28 cellular contexts compared by ENCODE assay signal in the genomic region with DNA sequence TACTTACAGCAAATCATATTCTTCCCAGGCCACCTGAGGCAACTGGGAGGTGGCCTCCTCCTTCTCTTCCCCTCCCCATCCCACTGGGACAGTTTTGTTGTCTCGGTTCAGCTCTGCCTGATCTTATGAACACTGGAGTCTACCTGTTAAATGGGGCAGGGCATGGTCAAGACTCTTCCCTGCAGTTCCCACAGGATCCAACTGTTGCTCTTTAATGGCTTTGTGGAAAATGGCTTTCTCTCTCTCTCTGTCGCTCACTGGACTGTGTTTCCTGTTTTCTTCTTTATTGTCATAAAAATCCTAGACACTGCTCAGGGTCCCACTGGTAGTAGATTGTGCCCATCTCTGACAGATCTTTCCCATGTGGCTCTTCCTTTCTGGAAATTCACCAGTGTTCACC. TPM values are rescaled to one million over a fixed set of nuclear protein-coding genes. Genes with fewer than 3 reads are reported as not detected.
"Had no signal": no experiment of that assay in that cellular context is flagged by ENCODE, and none has a peak within 500 bp of the region (broad histone marks: within the 10 kb centered on the region; RNA-seq: fewer than 3 reads in every experiment).

No MANE protein-coding gene starts in this region.

- H3K4me1 Mint-ChIP-seq: activated CD4-positive, alpha-beta memory T cell treated with anti-CD3 and anti-CD28 coated beads, Interleukin-2, amount 10 ng/mL, durations not matched to agents 7 days and 5 days; activated CD4-positive, alpha-beta T cell treated with anti-CD3 and anti-CD28 coated beads, Interleukin-2, amount 10 ng/mL, durations not matched to agents 7 days and 5 days; activated naive CD8-positive, alpha-beta T cell treated with anti-CD3 and anti-CD28 coated beads, Interleukin-2, amount 10 ng/mL, durations not matched to agents 7 days and 5 days had no signal

- H3K27me3 ChIP-seq: adrenal gland, body of pancreas, Peyer's patch, SJSA1 had no signal

- H3K27ac Mint-ChIP-seq: activated B cell treated with CpG ODN at 0.5 μM for 24 hours; activated CD4-positive, alpha-beta memory T cell treated with anti-CD3 and anti-CD28 coated beads, Interleukin-2, amount 10 ng/mL, durations not matched to agents 7 days and 5 days; activated CD4-positive, alpha-beta T cell treated with anti-CD3 and anti-CD28 coated beads, Interleukin-2, amount 10 ng/mL, durations not matched to agents 7 days and 5 days; activated naive CD8-positive, alpha-beta T cell treated with anti-CD3 and anti-CD28 coated beads, Interleukin-2, amount 10 ng/mL, durations not matched to agents 7 days and 5 days had no signal

- DNase-seq: activated B cell treated with CpG ODN at 0.5 μM for 24 hours; activated CD4-positive, alpha-beta memory T cell treated with anti-CD3 and anti-CD28 coated beads, Interleukin-2, amount 10 ng/mL, durations not matched to agents 7 days and 5 days; activated CD4-positive, alpha-beta T cell treated with anti-CD3 and anti-CD28 coated beads for 1 hour; activated CD4-positive, alpha-beta T cell treated with anti-CD3 and anti-CD28 coated beads, Interleukin-2, amount 10 ng/mL, durations not matched to agents 7 days and 5 days; activated naive CD4-positive, alpha-beta T cell treated with anti-CD3 and anti-CD28 coated beads, Interleukin-2, amount 50 U/mL, for 16 hours; activated naive CD8-positive, alpha-beta T cell treated with anti-CD3 and anti-CD28 coated beads, Interleukin-2, amount 10 ng/mL, durations not matched to agents 7 days and 5 days; activated T-cell treated with anti-CD3 and anti-CD28 coated beads for 4 hours; activated T-cell treated with anti-CD3 and anti-CD28 coated beads, Interleukin-2, amount 50 U/mL, for 48 hours; adrenal gland; aorta; body of pancreas; central memory CD4-positive, alpha-beta T cell; Karpas-422; MM.1S; NCI-H1105 treated with DMSO at 0.1 percent for 48 hours; NCI-H1436 treated with DMSO at 0.1 percent for 48 hours; NCI-H187; NCI-H2081; NCI-H510A treated with DMSO at 0.1 percent for 48 hours; NCI-H69; NK-92 treated with Interleukin-12 subunit alpha and Interleukin-12 subunit beta, amount 100 ng/mL, for 24 hours; Peyer's patch; Right ventricle myocardium superior had no signal

- H3K27ac ChIP-seq: adrenal gland, body of pancreas, Peyer's patch, RWPE1, SJSA1 had no signal

- H3K9me3 Mint-ChIP-seq: activated B cell treated with CpG ODN at 0.5 μM for 24 hours; activated CD4-positive, alpha-beta memory T cell treated with anti-CD3 and anti-CD28 coated beads, Interleukin-2, amount 10 ng/mL, durations not matched to agents 7 days and 5 days; activated CD4-positive, alpha-beta T cell treated with anti-CD3 and anti-CD28 coated beads, Interleukin-2, amount 10 ng/mL, durations not matched to agents 7 days and 5 days; activated naive CD8-positive, alpha-beta T cell treated with anti-CD3 and anti-CD28 coated beads, Interleukin-2, amount 10 ng/mL, durations not matched to agents 7 days and 5 days had no signal

- H3K27me3 Mint-ChIP-seq: activated B cell treated with CpG ODN at 0.5 μM for 24 hours; activated CD4-positive, alpha-beta memory T cell treated with anti-CD3 and anti-CD28 coated beads, Interleukin-2, amount 10 ng/mL, durations not matched to agents 7 days and 5 days; activated CD4-positive, alpha-beta T cell treated with anti-CD3 and anti-CD28 coated beads, Interleukin-2, amount 10 ng/mL, durations not matched to agents 7 days and 5 days; activated naive CD8-positive, alpha-beta T cell treated with anti-CD3 and anti-CD28 coated beads, Interleukin-2, amount 10 ng/mL, durations not matched to agents 7 days and 5 days had no signal

- H3K4me1 ChIP-seq: adrenal gland, body of pancreas, Peyer's patch had no signal

- H3K4me3 ChIP-seq: adrenal gland, body of pancreas, K562, Peyer's patch, SJSA1 had no signal

- H3K36me3 ChIP-seq: adrenal gland, Peyer's patch, SJSA1 had no signal

- H3K9me3 ChIP-seq: adrenal gland, body of pancreas, Peyer's patch, SJSA1 had no signal

- H3K4me3 Mint-ChIP-seq: activated B cell treated with CpG ODN at 0.5 μM for 24 hours; activated CD4-positive, alpha-beta memory T cell treated with anti-CD3 and anti-CD28 coated beads, Interleukin-2, amount 10 ng/mL, durations not matched to agents 7 days and 5 days; activated CD4-positive, alpha-beta T cell treated with anti-CD3 and anti-CD28 coated beads, Interleukin-2, amount 10 ng/mL, durations not matched to agents 7 days and 5 days; activated naive CD8-positive, alpha-beta T cell treated with anti-CD3 and anti-CD28 coated beads, Interleukin-2, amount 10 ng/mL, durations not matched to agents 7 days and 5 days had no signal

- ATAC-seq: body of pancreas, K562, SK-N-SH treated with all-trans-retinoic acid at 6 μM for 48 hours had no signal

RNA-seq across cellular contexts. Expression of a gene that starts 43.3 kb away (rescaled TPM):
- total RNA-seq: activated B cell treated with CpG ODN at 0.5 μM for 24 hours, body of pancreas, bronchial epithelial cell, SJSA1 had no signal
